ENCODE assay signal across 1 cellular context in genomic region chr9:5628530-5629311, GRCh38.
A peak's percentile ranks its signal among the peaks of the same experiment; 100 is the strongest.
TF ChIP-seq lines count a peak whose summit lies in the region.

Gene RIC1, plus strand, starts transcription at chr9:5629107. Its CDS starts 203 bp downstream, at chr9:5629310.

TF ChIP-seq in A549, 52 proteins besides CTCF, POLR2A, EP300 and RAD21 (continued from another document):
- TF ChIP-seq, protein P1, sequence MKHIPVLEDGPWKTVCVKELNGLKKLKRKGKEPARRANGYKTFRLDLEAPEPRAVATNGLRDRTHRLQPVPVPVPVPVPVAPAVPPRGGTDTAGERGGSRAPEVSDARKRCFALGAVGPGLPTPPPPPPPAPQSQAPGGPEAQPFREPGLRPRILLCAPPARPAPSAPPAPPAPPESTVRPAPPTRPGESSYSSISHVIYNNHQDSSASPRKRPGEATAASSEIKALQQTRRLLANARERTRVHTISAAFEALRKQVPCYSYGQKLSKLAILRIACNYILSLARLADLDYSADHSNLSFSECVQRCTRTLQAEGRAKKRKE (CRISPR knock-in tag; IDR thresholded peaks at IDR 0.05; ENCODE audit: low read depth): no peak
- TF ChIP-seq GATA3 (IDR thresholded peaks at IDR 0.05; ENCODE audit: borderline replicate concordance) (peak; percentile 33; the same call in 1 of the 2 replicates), JUN (IDR thresholded peaks at IDR 0.05) (peak; percentile 84 to 92; a peak in 4 of 5 replicates), PBX3 (IDR thresholded peaks at IDR 0.05) (no peak), MYC (IDR thresholded peaks at IDR 0.05; ENCODE audit: borderline replicate concordance, low read length) (peak; percentile 77), CHD4 (IDR thresholded peaks at IDR 0.05; ENCODE audit: borderline replicate concordance) (no peak), RFX5 (IDR thresholded peaks at IDR 0.05) (no peak)
